Comparison of ENCODE assay signal across 1 cellular context in genomic region chr22:29342577-29343312, GRCh38.
TF ChIP-seq lines count a peak whose summit lies in the region.

No MANE protein-coding gene starts in this region.

TF ChIP-seq in HepG2, 621 proteins besides CTCF, POLR2A, EP300 and RAD21 (continues in another document):
- TF ChIP-seq GATA4 (IDR thresholded peaks at IDR 0.05; ENCODE audit: borderline replicate concordance, low read depth): 0 out of 2 replicates have a peak, but pooled peaks have one; percentile 28
- peak; percentile 42; the same call in 1 of the 2 replicates for TF ChIP-seq ZNF687 (CRISPR knock-in tag; IDR thresholded peaks at IDR 0.05)
- TF ChIP-seq RNF2 (conservative IDR thresholded peaks at IDR 0.05; ENCODE audit: low read depth): no peak
- TF ChIP-seq PHF20 (CRISPR knock-in tag; IDR thresholded peaks at IDR 0.05): no peak
- TF ChIP-seq FOXP4 (CRISPR knock-in tag; IDR thresholded peaks at IDR 0.05): peak; percentile 30; the same call in 1 of the 2 replicates
- no peak for TF ChIP-seq ZNF629 (CRISPR knock-in tag; conservative IDR thresholded peaks at IDR 0.05)
- TF ChIP-seq PHF21A (CRISPR knock-in tag; IDR thresholded peaks at IDR 0.05): 0 out of 2 replicates have a peak, but pooled peaks have one; percentile 38
- no peak for TF ChIP-seq ZFP36L1 (CRISPR knock-in tag; IDR thresholded peaks at IDR 0.05)
- TF ChIP-seq FOXA1 (IDR thresholded peaks at IDR 0.05): no peak
- TF ChIP-seq FOXA1 (CRISPR knock-in tag; IDR thresholded peaks at IDR 0.05): peak; percentile 80
- peak; percentile 38; the same call in 1 of the 2 replicates for TF ChIP-seq PAXIP1 (CRISPR knock-in tag; conservative IDR thresholded peaks at IDR 0.05)
- TF ChIP-seq FOXM1 (CRISPR knock-in tag; IDR thresholded peaks at IDR 0.05): no peak
- no peak for TF ChIP-seq ZNF547 (CRISPR knock-in tag; IDR thresholded peaks at IDR 0.05)
- TF ChIP-seq RAD51 (IDR thresholded peaks at IDR 0.05; ENCODE audit: borderline replicate concordance): no peak
- TF ChIP-seq ZNF121 (CRISPR knock-in tag; IDR thresholded peaks at IDR 0.05): no peak
- TF ChIP-seq ZSCAN20 (CRISPR knock-in tag; IDR thresholded peaks at IDR 0.05; ENCODE audit: borderline replicate concordance): no peak
- no peak for TF ChIP-seq ZKSCAN8 (CRISPR knock-in tag; IDR thresholded peaks at IDR 0.05; ENCODE audit: borderline replicate concordance)
- TF ChIP-seq ZHX1 (CRISPR knock-in tag; IDR thresholded peaks at IDR 0.05; ENCODE audit: low read depth): 0 out of 2 replicates have a peak, but pooled peaks have one; percentile 19
- no peak for TF ChIP-seq ARID5B (CRISPR knock-in tag; IDR thresholded peaks at IDR 0.05)
- peak; percentile 38; the same call in 1 of the 2 replicates for TF ChIP-seq ARID4A (CRISPR knock-in tag; IDR thresholded peaks at IDR 0.05; ENCODE audit: borderline replicate concordance)
- peak; percentile 47; the same call in 1 of the 2 replicates for TF ChIP-seq ZFY (CRISPR knock-in tag; IDR thresholded peaks at IDR 0.05)
- no peak for TF ChIP-seq ZNF224 (CRISPR knock-in tag; IDR thresholded peaks at IDR 0.05)
- TF ChIP-seq ZNF280D (CRISPR knock-in tag; IDR thresholded peaks at IDR 0.05): 0 out of 2 replicates have a peak, but pooled peaks have one; percentile 27
- peak; percentile 32; the same call in 1 of the 2 replicates for TF ChIP-seq PATZ1 (CRISPR knock-in tag; IDR thresholded peaks at IDR 0.05)
- peak; percentile 64 for TF ChIP-seq FOXA3 (CRISPR knock-in tag; IDR thresholded peaks at IDR 0.05)
